In the genomic region with DNA sequence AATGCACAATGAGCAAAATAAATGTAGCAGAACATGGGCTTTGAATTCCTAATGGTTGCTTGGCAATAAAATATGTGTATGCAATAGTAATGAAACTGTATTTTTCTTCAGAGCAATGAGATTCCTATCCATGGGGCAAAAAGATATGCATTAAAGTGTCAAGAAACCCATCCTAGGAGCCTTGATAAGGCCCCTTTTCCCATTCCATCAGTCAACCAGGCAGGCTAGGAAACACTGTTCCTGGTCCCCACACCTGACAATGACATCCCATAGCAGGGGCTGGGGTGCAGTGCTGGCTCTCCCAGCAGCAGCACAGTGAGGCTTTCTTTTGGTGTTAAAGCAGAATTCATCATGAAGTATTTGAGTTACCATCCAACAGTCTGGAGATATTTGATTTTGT, we compare ENCODE assay signal across 4 cellular contexts.
"Had no signal": no experiment of that assay in that cellular context is flagged by ENCODE, and none has a peak within 500 bp of the region (broad histone marks: within the 10 kb centered on the region; RNA-seq: fewer than 3 reads in every experiment).

No MANE protein-coding gene starts in this region.

- H3K4me3 Mint-ChIP-seq: IgD-negative memory B cell had no signal

- H3K27ac Mint-ChIP-seq: IgD-negative memory B cell had no signal

- H3K4me3 ChIP-seq: K562 had no signal

- H3K9me3 Mint-ChIP-seq: IgD-negative memory B cell had no signal

- H3K27ac ChIP-seq: HL-60 had no signal

- H3K4me1 Mint-ChIP-seq: IgD-negative memory B cell had no signal

- H3K27me3 Mint-ChIP-seq: IgD-negative memory B cell had no signal

- DNase-seq: IMR-90 had no signal
